In the genomic region with DNA sequence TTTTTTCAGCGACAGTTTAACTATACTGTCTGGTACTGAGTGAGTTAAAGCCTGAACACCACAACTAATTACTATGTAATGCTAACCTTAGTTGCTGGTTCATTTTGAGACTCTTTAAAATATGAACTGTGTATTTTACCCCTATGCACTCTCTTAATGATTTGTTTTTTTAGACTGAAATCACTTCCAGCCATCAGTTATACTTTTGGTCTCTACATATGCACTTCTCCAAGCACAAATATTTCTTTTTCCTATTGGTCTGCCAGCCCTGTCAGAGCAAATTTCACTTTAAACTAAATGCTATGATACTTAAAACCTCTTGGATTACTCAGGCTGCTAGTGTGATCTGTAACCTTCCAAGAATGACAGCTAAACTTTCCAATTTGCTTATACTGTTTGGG, we compare ENCODE assay signal across 28 cellular contexts. TPM values are rescaled to one million over a fixed set of nuclear protein-coding genes. Genes with fewer than 3 reads are reported as not detected.
DNase-seq lines count a peak whose midpoint lies in the region; ATAC-seq and TF ChIP-seq lines count a peak whose summit lies in the region.
"Had no signal": no experiment of that assay in that cellular context is flagged by ENCODE, and none has a peak within 500 bp of the region (broad histone marks: within the 10 kb centered on the region; RNA-seq: fewer than 3 reads in every experiment).

No MANE protein-coding gene starts in this region.

- H3K4me1 ChIP-seq in cardiac muscle cell (ENCODE audit: low read depth), result peaks cover 20% of the 10 kb centered on the region
- H3K4me1 ChIP-seq in left ventricle myocardium inferior, result peaks cover 7% of the 10 kb centered on the region
- H3K4me1 ChIP-seq: neural progenitor cell had no signal

- peak overlapping the region; percentile 62 for H3K27ac ChIP-seq in cardiac muscle cell
- H3K27ac ChIP-seq in left ventricle myocardium inferior (replicated peaks), result no peak overlapping the region
- H3K27ac ChIP-seq: neural progenitor cell, RWPE1, stomach, WERI-Rb-1 had no signal

- H3K27ac Mint-ChIP-seq in chondrocyte (ENCODE audit: unreplicated experiment) (peak overlapping the region; percentile 90), mesothelial cell of epicardium (peak overlapping the region; percentile 47)
- H3K27ac Mint-ChIP-seq: CD4-positive, alpha-beta memory T cell; neural progenitor cell; type B pancreatic cell had no signal

- H3K36me3 Mint-ChIP-seq in chondrocyte (ENCODE audit: low read depth), result no peaks in the 10 kb centered on the region
- no peaks in the 10 kb centered on the region for H3K36me3 Mint-ChIP-seq in mesothelial cell of epicardium
- H3K36me3 Mint-ChIP-seq: CD4-positive, alpha-beta memory T cell; neural progenitor cell had no signal

- no peak for TF ChIP-seq CTCF in cardiac muscle cell (IDR thresholded peaks at IDR 0.05; ENCODE audit: low read depth, low read length)
- no peak for TF ChIP-seq CTCF in left ventricle myocardium inferior (IDR thresholded peaks at IDR 0.05; ENCODE audit: borderline replicate concordance)
- TF ChIP-seq CTCF in chondrocyte (IDR thresholded peaks at IDR 0.05), result no peak
- no peak for TF ChIP-seq CTCF in mesothelial cell of epicardium (IDR thresholded peaks at IDR 0.05; ENCODE audit: unreplicated experiment)

- H3K4me3 ChIP-seq in cardiac muscle cell, result no peak overlapping the region
- no peak overlapping the region for H3K4me3 ChIP-seq in left ventricle myocardium inferior
- H3K4me3 ChIP-seq: mucosa of descending colon, neural progenitor cell, stomach had no signal

- H3K9me3 ChIP-seq in cardiac muscle cell (ENCODE audit: low read depth) (no peaks in the 10 kb centered on the region), left ventricle myocardium inferior (replicated peaks) (no peaks in the 10 kb centered on the region)
- H3K9me3 ChIP-seq: mucosa of descending colon, stomach had no signal

- H3K4me3 Mint-ChIP-seq in chondrocyte (ENCODE audit: unreplicated experiment) (peak overlapping the region; percentile 8), mesothelial cell of epicardium (no peak overlapping the region)
- H3K4me3 Mint-ChIP-seq: CD4-positive, alpha-beta memory T cell; central memory CD8-positive, alpha-beta T cell; neural progenitor cell; type B pancreatic cell had no signal

- intact Hi-C loops in left ventricle myocardium inferior (cut with micrococcal nuclease), result no loop called here

- DNase-seq in cardiac muscle cell (ENCODE audit: low read depth in 1 of 2, low spot score in 1 of 2) (no peak), left ventricle myocardium inferior (no peak), chondrocyte (ENCODE audit: low spot score) (no peak), mesothelial cell of epicardium (ENCODE audit: low spot score in 2 of 2, unreplicated experiment in 2 of 2) (no peak), kidney tubule cell (ENCODE audit: low spot score) (no peak)
- no peak for DNase-seq in activated T-cell treated with anti-CD3 and anti-CD28 coated beads, Interleukin-2, amount 50 U/mL, for 48 hours
- no peak for DNase-seq in activated CD4-positive, CD25-positive, alpha-beta regulatory T cell (lab: John Stamatoyannopoulos, UW)
- DNase-seq: 8988T; activated CD4-positive, alpha-beta T cell treated with anti-CD3 and anti-CD28 coated beads, Interleukin-2, amount 50 U/mL, for 1 hour; activated naive CD4-positive, alpha-beta T cell treated with anti-CD3 and anti-CD28 coated beads, Interleukin-2, amount 50 U/mL, for 16 hours; AML-193; anterior cingulate cortex; CD4-positive, alpha-beta memory T cell; GF-D8; hippocampal formation; Karpas-422; mucosa of descending colon; MV-4-11; NCI-H1694; NCI-H526; stomach; WERI-Rb-1 had no signal

- H3K9me3 Mint-ChIP-seq in chondrocyte (ENCODE audit: low read depth) (no peaks in the 10 kb centered on the region), mesothelial cell of epicardium (no peaks in the 10 kb centered on the region)
- H3K9me3 Mint-ChIP-seq: CD4-positive, alpha-beta memory T cell; central memory CD8-positive, alpha-beta T cell; neural progenitor cell; type B pancreatic cell had no signal

- H3K4me1 Mint-ChIP-seq in chondrocyte (ENCODE audit: low read depth), result peaks cover 39% of the 10 kb centered on the region
- peaks cover 46% of the 10 kb centered on the region for H3K4me1 Mint-ChIP-seq in mesothelial cell of epicardium
- H3K4me1 Mint-ChIP-seq: neural progenitor cell had no signal

- no peak for ATAC-seq in HG02610 (IDR thresholded peaks at IDR 0.05; ENCODE audit: unreplicated experiment)
- ATAC-seq: mucosa of descending colon, sciatic nerve had no signal

- H3K27me3 ChIP-seq in cardiac muscle cell, result no peaks in the 10 kb centered on the region
- no peaks in the 10 kb centered on the region for H3K27me3 ChIP-seq in left ventricle myocardium inferior (ENCODE audit: low read depth)
- H3K27me3 ChIP-seq: neural progenitor cell, stomach had no signal

- H3K36me3 ChIP-seq in cardiac muscle cell, result no peaks in the 10 kb centered on the region
- H3K36me3 ChIP-seq in left ventricle myocardium inferior, result no peaks in the 10 kb centered on the region
- H3K36me3 ChIP-seq: neural progenitor cell, stomach, WERI-Rb-1 had no signal

- H3K27me3 Mint-ChIP-seq in chondrocyte (ENCODE audit: low read depth) (no peaks in the 10 kb centered on the region), mesothelial cell of epicardium (ENCODE audit: low read depth) (no peaks in the 10 kb centered on the region)
- H3K27me3 Mint-ChIP-seq: CD4-positive, alpha-beta memory T cell; central memory CD8-positive, alpha-beta T cell; type B pancreatic cell had no signal

RNA-seq across cellular contexts. Expression of a gene that starts 38.1 kb away (rescaled TPM):
- total RNA-seq in cardiac muscle cell, result 4.6 and 7.5 TPM in 2 replicates
- polyA plus RNA-seq in cardiac muscle cell, result 7.7 and 9.4 TPM in 2 replicates
- total RNA-seq in left ventricle myocardium inferior, result 5.6 TPM
- 5.6 to 6.5 TPM (median 6.3 TPM) in 3 replicates for total RNA-seq in chondrocyte
- 10.2 to 11.8 TPM (median 10.8 TPM) in 3 replicates for total RNA-seq in mesothelial cell of epicardium
